In genomic region chr9:114503522-114504340, GRCh38 we compare ENCODE assay signal across 8 cellular contexts. TPM values are rescaled to one million over a fixed set of nuclear protein-coding genes. Genes with fewer than 3 reads are reported as not detected.
A peak's percentile ranks its signal among the peaks of the same experiment; 100 is the strongest.
DNase-seq lines count a peak whose midpoint lies in the region; ATAC-seq and TF ChIP-seq lines count a peak whose summit lies in the region.

No MANE protein-coding gene starts in this region.

- intact Hi-C loops in activated CD4-positive, alpha-beta T cell treated with anti-CD3 and anti-CD28 coated beads, Interleukin-2, amount 10 ng/mL, durations not matched to agents 24 days and 14 days (cut with micrococcal nuclease): loop anchor here (10.0 kb wide), 1 partner anchor 431 kb away; the partner anchor contains the start of gene TNFSF8
- intact Hi-C loops in activated T-helper 2 cell treated with anti-CD3 and anti-CD28 coated beads, Interferon-gamma antibody, Interleukin-2, Interleukin-4, amounts not matched to agents 10 μg/mL and 5 μg/mL and 100 μg/mL, durations not matched to agents 14 hours and 24 hours and 36 hours (cut with micrococcal nuclease): loop anchor here (10.0 kb wide), 1 partner anchor 69 kb away; no protein-coding TSS in a partner anchor

- no peaks in the 10 kb centered on the region for H3K27me3 ChIP-seq in kidney epithelial cell (ENCODE audit: control insufficient read depth, insufficient read depth, low read length)
- H3K27me3 ChIP-seq in foreskin keratinocyte: peaks cover 18% of the 10 kb centered on the region

- peaks cover 15% of the 10 kb centered on the region for H3K4me1 ChIP-seq in foreskin keratinocyte

- TF ChIP-seq CTCF in kidney epithelial cell (IDR thresholded peaks at IDR 0.05; ENCODE audit: insufficient read depth, low read length, poor library complexity, severe bottlenecking): no peak
- no peak for TF ChIP-seq CTCF in foreskin keratinocyte (conservative IDR thresholded peaks at IDR 0.05)

- H3K27ac Mint-ChIP-seq in activated CD4-positive, alpha-beta T cell treated with anti-CD3 and anti-CD28 coated beads, Interleukin-2, amount 10 ng/mL, durations not matched to agents 24 days and 14 days: no peak overlapping the region
- H3K27ac Mint-ChIP-seq in activated T-helper 2 cell treated with anti-CD3 and anti-CD28 coated beads, Interferon-gamma antibody, Interleukin-2, Interleukin-4, amounts not matched to agents 10 μg/mL and 5 μg/mL and 100 μg/mL, durations not matched to agents 14 hours and 24 hours and 36 hours: no peak overlapping the region

- no peaks in the 10 kb centered on the region for H3K36me3 ChIP-seq in kidney epithelial cell (ENCODE audit: control insufficient read depth, insufficient read depth, low read length)

- H3K27ac ChIP-seq in substantia nigra (ENCODE audit: low read depth, low read length, poor library complexity, severe bottlenecking): peak overlapping the region; percentile 91
- H3K27ac ChIP-seq in foreskin keratinocyte: no peak overlapping the region

- H3K27me3 Mint-ChIP-seq in activated CD4-positive, alpha-beta T cell treated with anti-CD3 and anti-CD28 coated beads, Interleukin-2, amount 10 ng/mL, durations not matched to agents 24 days and 14 days: peaks cover 71% of the 10 kb centered on the region
- H3K27me3 Mint-ChIP-seq in activated T-helper 2 cell treated with anti-CD3 and anti-CD28 coated beads, Interferon-gamma antibody, Interleukin-2, Interleukin-4, amounts not matched to agents 10 μg/mL and 5 μg/mL and 100 μg/mL, durations not matched to agents 14 hours and 24 hours and 36 hours (ENCODE audit: low read depth): peaks cover 54% of the 10 kb centered on the region

- peak overlapping the region; percentile 34 for H3K4me3 Mint-ChIP-seq in activated CD4-positive, alpha-beta T cell treated with anti-CD3 and anti-CD28 coated beads, Interleukin-2, amount 10 ng/mL, durations not matched to agents 24 days and 14 days
- peak overlapping the region; percentile 47 for H3K4me3 Mint-ChIP-seq in activated T-helper 2 cell treated with anti-CD3 and anti-CD28 coated beads, Interferon-gamma antibody, Interleukin-2, Interleukin-4, amounts not matched to agents 10 μg/mL and 5 μg/mL and 100 μg/mL, durations not matched to agents 14 hours and 24 hours and 36 hours (ENCODE audit: low read depth)

- H3K4me1 Mint-ChIP-seq in activated CD4-positive, alpha-beta T cell treated with anti-CD3 and anti-CD28 coated beads, Interleukin-2, amount 10 ng/mL, durations not matched to agents 24 days and 14 days: peaks cover 17% of the 10 kb centered on the region
- peaks cover 14% of the 10 kb centered on the region for H3K4me1 Mint-ChIP-seq in activated T-helper 2 cell treated with anti-CD3 and anti-CD28 coated beads, Interferon-gamma antibody, Interleukin-2, Interleukin-4, amounts not matched to agents 10 μg/mL and 5 μg/mL and 100 μg/mL, durations not matched to agents 14 hours and 24 hours and 36 hours (ENCODE audit: low read depth)

- H3K4me3 ChIP-seq in kidney epithelial cell (ENCODE audit: low read depth, low read length): peak overlapping the region; percentile 67

- ATAC-seq in GM21528 (IDR thresholded peaks at IDR 0.05; ENCODE audit: low FRiP score, unreplicated experiment): no peak
- no peak for ATAC-seq in foreskin keratinocyte

- no peaks in the 10 kb centered on the region for H3K36me3 Mint-ChIP-seq in activated CD4-positive, alpha-beta T cell treated with anti-CD3 and anti-CD28 coated beads, Interleukin-2, amount 10 ng/mL, durations not matched to agents 24 days and 14 days (ENCODE audit: low read depth)
- H3K36me3 Mint-ChIP-seq in activated T-helper 2 cell treated with anti-CD3 and anti-CD28 coated beads, Interferon-gamma antibody, Interleukin-2, Interleukin-4, amounts not matched to agents 10 μg/mL and 5 μg/mL and 100 μg/mL, durations not matched to agents 14 hours and 24 hours and 36 hours (ENCODE audit: low read depth): no peaks in the 10 kb centered on the region

- DNase-seq in activated CD4-positive, alpha-beta T cell treated with anti-CD3 and anti-CD28 coated beads, Interleukin-2, amount 10 ng/mL, durations not matched to agents 24 days and 14 days: no peak
- DNase-seq in activated CD4-positive, alpha-beta T cell treated with anti-CD3 and anti-CD28 coated beads for 48 hours: no peak
- no peak for DNase-seq in activated T-helper 2 cell treated with anti-CD3 and anti-CD28 coated beads, Interferon-gamma antibody, Interleukin-2, Interleukin-4, amounts not matched to agents 10 μg/mL and 5 μg/mL and 100 μg/mL, durations not matched to agents 14 hours and 24 hours and 36 hours (ENCODE audit: low spot score)
- DNase-seq in kidney epithelial cell (ENCODE audit: low read depth): no peak
- DNase-seq in substantia nigra (lab: John Stamatoyannopoulos, UW): peak in 13 of 49 donors; percentile 8 to 51 (median 22)
- no peak for DNase-seq in NCI-H2171 (lab: John Stamatoyannopoulos, UW)
- no peak for DNase-seq in foreskin keratinocyte

- no peaks in the 10 kb centered on the region for H3K9me3 Mint-ChIP-seq in activated CD4-positive, alpha-beta T cell treated with anti-CD3 and anti-CD28 coated beads, Interleukin-2, amount 10 ng/mL, durations not matched to agents 24 days and 14 days
- no peaks in the 10 kb centered on the region for H3K9me3 Mint-ChIP-seq in activated T-helper 2 cell treated with anti-CD3 and anti-CD28 coated beads, Interferon-gamma antibody, Interleukin-2, Interleukin-4, amounts not matched to agents 10 μg/mL and 5 μg/mL and 100 μg/mL, durations not matched to agents 14 hours and 24 hours and 36 hours

RNA-seq across cellular contexts. Expression of gene WHRN, which starts 1.5 kb away (rescaled TPM):
- total RNA-seq in activated CD4-positive, alpha-beta T cell treated with anti-CD3 and anti-CD28 coated beads, Interleukin-2, amount 10 ng/mL, durations not matched to agents 24 days and 14 days: 2.0 and 2.1 TPM in 2 replicates
- 2.8 and 2.9 TPM in 2 replicates for total RNA-seq in activated T-helper 2 cell treated with anti-CD3 and anti-CD28 coated beads, Interferon-gamma antibody, Interleukin-2, Interleukin-4, amounts not matched to agents 10 μg/mL and 5 μg/mL and 100 μg/mL, durations not matched to agents 14 hours and 24 hours and 36 hours
- 8.1 and 9.2 TPM in 2 replicates for total RNA-seq in kidney epithelial cell
- 2.8 and 3.4 TPM in 2 replicates for total RNA-seq in foreskin keratinocyte
- 2.0 and 2.6 TPM in 2 replicates for polyA plus RNA-seq in foreskin keratinocyte
